ENCODE assay signal across 1 cellular context in genomic region chr1:109548321-109549267, GRCh38.
A peak's percentile ranks its signal among the peaks of the same experiment; 100 is the strongest.
TF ChIP-seq lines count a peak whose summit lies in the region.

Gene GNAI3 (plus strand): TSS chr1:109548615. CDS start chr1:109548721, 106 bp downstream.

TF ChIP-seq in HepG2, 621 proteins besides CTCF, POLR2A, EP300 and RAD21 (continued from another document and continues in another):
- TF ChIP-seq KLF15 (CRISPR knock-in tag; IDR thresholded peaks at IDR 0.05; ENCODE audit: borderline replicate concordance), result no peak
- TF ChIP-seq, protein P1, sequence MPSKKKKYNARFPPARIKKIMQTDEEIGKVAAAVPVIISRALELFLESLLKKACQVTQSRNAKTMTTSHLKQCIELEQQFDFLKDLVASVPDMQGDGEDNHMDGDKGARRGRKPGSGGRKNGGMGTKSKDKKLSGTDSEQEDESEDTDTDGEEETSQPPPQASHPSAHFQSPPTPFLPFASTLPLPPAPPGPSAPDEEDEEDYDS (CRISPR knock-in tag; IDR thresholded peaks at IDR 0.05), result peak; percentile 97
- TF ChIP-seq, protein P2, sequence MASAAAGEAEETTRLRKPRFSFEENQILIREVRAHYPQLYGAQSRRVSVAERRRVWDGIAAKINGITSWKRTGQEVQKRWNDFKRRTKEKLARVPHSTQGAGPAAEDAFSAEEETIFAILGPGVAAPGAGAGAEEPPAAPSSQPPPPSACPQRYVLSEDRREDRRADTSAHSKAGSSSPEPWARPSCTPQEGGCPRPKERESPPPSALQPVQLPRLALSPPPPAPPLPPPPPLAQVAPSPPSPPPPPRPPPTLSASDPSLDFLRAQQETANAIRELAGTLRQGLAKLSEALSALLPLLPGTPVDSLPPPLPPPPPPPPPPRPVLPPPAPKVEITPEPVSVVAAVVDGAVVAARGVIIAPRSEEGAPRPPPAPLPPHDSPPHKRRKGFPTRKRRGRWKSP (CRISPR knock-in tag; IDR thresholded peaks at IDR 0.05), result peak; percentile 69; the same call in 1 of the 2 replicates
- peak; percentile 44; the same call in 1 of the 2 replicates for TF ChIP-seq HES4 (CRISPR knock-in tag; IDR thresholded peaks at IDR 0.05; ENCODE audit: borderline replicate concordance)
- TF ChIP-seq ISX (CRISPR knock-in tag; conservative IDR thresholded peaks at IDR 0.05), result no peak
- no peak for TF ChIP-seq KLF13 (CRISPR knock-in tag; IDR thresholded peaks at IDR 0.05)
- TF ChIP-seq ZBTB7A (CRISPR knock-in tag; IDR thresholded peaks at IDR 0.05), result peak; percentile 40; the same call in 1 of the 2 replicates
- TF ChIP-seq FOSL1 (CRISPR knock-in tag; IDR thresholded peaks at IDR 0.05; ENCODE audit: borderline replicate concordance), result no peak
- peak; percentile 95 for TF ChIP-seq KAT8 (CRISPR knock-in tag; IDR thresholded peaks at IDR 0.05)
- no peak for TF ChIP-seq ZNF552 (CRISPR knock-in tag; IDR thresholded peaks at IDR 0.05; ENCODE audit: borderline replicate concordance)
- TF ChIP-seq POLR2AphosphoS2 (IDR thresholded peaks at IDR 0.05; ENCODE audit: low read depth, low read length), result no peak; the same call in 1 of the 2 replicates
- no peak for TF ChIP-seq PLSCR1 (CRISPR knock-in tag; IDR thresholded peaks at IDR 0.05; ENCODE audit: borderline replicate concordance)
- no peak for TF ChIP-seq ZBTB44 (CRISPR knock-in tag; IDR thresholded peaks at IDR 0.05)
- no peak for TF ChIP-seq CHD4 (IDR thresholded peaks at IDR 0.05; ENCODE audit: borderline replicate concordance, low read length)
- no peak; the same call in 1 of the 2 replicates for TF ChIP-seq ZHX2 (IDR thresholded peaks at IDR 0.05; ENCODE audit: low read depth)
- no peak for TF ChIP-seq ZHX2 (CRISPR knock-in tag; IDR thresholded peaks at IDR 0.05; ENCODE audit: borderline replicate concordance)
- peak; percentile 45; the same call in 1 of the 2 replicates for TF ChIP-seq RARA (CRISPR knock-in tag; IDR thresholded peaks at IDR 0.05)
- TF ChIP-seq TCF12 (IDR thresholded peaks at IDR 0.05), result no peak
- TF ChIP-seq TCF12 (CRISPR knock-in tag; IDR thresholded peaks at IDR 0.05), result no peak
- no peak for TF ChIP-seq HOXA7 (CRISPR knock-in tag; IDR thresholded peaks at IDR 0.05)
- TF ChIP-seq FOXC1 (CRISPR knock-in tag; IDR thresholded peaks at IDR 0.05; ENCODE audit: borderline replicate concordance), result peak; percentile 37; the same call in 1 of the 2 replicates
- peak; percentile 74; the same call in 1 of the 2 replicates for TF ChIP-seq UBTF (CRISPR knock-in tag; IDR thresholded peaks at IDR 0.05)
- no peak for TF ChIP-seq HOMEZ (CRISPR knock-in tag; IDR thresholded peaks at IDR 0.05; ENCODE audit: low read depth)
- TF ChIP-seq PHF5A (CRISPR knock-in tag; IDR thresholded peaks at IDR 0.05; ENCODE audit: low read depth, unreplicated experiment), result no peak
- TF ChIP-seq, protein P3, sequence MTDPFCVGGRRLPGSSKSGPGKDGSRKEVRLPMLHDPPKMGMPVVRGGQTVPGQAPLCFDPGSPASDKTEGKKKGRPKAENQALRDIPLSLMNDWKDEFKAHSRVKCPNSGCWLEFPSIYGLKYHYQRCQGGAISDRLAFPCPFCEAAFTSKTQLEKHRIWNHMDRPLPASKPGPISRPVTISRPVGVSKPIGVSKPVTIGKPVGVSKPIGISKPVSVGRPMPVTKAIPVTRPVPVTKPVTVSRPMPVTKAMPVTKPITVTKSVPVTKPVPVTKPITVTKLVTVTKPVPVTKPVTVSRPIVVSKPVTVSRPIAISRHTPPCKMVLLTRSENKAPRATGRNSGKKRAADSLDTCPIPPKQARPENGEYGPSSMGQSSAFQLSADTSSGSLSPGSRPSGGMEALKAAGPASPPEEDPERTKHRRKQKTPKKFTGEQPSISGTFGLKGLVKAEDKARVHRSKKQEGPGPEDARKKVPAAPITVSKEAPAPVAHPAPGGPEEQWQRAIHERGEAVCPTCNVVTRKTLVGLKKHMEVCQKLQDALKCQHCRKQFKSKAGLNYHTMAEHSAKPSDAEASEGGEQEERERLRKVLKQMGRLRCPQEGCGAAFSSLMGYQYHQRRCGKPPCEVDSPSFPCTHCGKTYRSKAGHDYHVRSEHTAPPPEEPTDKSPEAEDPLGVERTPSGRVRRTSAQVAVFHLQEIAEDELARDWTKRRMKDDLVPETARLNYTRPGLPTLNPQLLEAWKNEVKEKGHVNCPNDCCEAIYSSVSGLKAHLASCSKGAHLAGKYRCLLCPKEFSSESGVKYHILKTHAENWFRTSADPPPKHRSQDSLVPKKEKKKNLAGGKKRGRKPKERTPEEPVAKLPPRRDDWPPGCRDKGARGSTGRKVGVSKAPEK (CRISPR knock-in tag; IDR thresholded peaks at IDR 0.05; ENCODE audit: borderline replicate concordance), result no peak
- TF ChIP-seq CENPX (CRISPR knock-in tag; IDR thresholded peaks at IDR 0.05), result no peak
- TF ChIP-seq, protein P4, sequence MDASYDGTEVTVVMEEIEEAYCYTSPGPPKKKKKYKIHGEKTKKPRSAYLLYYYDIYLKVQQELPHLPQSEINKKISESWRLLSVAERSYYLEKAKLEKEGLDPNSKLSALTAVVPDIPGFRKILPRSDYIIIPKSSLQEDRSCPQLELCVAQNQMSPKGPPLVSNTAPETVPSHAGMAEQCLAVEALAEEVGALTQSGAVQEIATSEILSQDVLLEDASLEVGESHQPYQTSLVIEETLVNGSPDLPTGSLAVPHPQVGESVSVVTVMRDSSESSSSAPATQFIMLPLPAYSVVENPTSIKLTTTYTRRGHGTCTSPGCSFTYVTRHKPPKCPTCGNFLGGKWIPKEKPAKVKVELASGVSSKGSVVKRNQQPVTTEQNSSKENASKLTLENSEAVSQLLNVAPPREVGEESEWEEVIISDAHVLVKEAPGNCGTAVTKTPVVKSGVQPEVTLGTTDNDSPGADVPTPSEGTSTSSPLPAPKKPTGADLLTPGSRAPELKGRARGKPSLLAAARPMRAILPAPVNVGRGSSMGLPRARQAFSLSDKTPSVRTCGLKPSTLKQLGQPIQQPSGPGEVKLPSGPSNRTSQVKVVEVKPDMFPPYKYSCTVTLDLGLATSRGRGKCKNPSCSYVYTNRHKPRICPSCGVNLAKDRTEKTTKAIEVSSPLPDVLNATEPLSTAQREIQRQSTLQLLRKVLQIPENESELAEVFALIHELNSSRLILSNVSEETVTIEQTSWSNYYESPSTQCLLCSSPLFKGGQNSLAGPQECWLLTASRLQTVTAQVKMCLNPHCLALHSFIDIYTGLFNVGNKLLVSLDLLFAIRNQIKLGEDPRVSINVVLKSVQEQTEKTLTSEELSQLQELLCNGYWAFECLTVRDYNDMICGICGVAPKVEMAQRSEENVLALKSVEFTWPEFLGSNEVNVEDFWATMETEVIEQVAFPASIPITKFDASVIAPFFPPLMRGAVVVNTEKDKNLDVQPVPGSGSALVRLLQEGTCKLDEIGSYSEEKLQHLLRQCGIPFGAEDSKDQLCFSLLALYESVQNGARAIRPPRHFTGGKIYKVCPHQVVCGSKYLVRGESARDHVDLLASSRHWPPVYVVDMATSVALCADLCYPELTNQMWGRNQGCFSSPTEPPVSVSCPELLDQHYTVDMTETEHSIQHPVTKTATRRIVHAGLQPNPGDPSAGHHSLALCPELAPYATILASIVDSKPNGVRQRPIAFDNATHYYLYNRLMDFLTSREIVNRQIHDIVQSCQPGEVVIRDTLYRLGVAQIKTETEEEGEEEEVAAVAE (CRISPR knock-in tag; IDR thresholded peaks at IDR 0.05; ENCODE audit: borderline replicate concordance), result 0 out of 2 replicates have a peak, but pooled peaks have one; percentile 29
- TF ChIP-seq MXD3 (CRISPR knock-in tag; IDR thresholded peaks at IDR 0.05), result peak; percentile 56; the same call in 1 of the 2 replicates
- TF ChIP-seq KDM4B (CRISPR knock-in tag; IDR thresholded peaks at IDR 0.05), result no peak
- peak; percentile 92 for TF ChIP-seq RBFOX2 (IDR thresholded peaks at IDR 0.05; ENCODE audit: low read depth, low read length)
- TF ChIP-seq HMG20A (CRISPR knock-in tag; IDR thresholded peaks at IDR 0.05; ENCODE audit: borderline replicate concordance), result no peak
- TF ChIP-seq ZNF383 (CRISPR knock-in tag; IDR thresholded peaks at IDR 0.05; ENCODE audit: borderline replicate concordance), result no peak
- TF ChIP-seq ZNF543 (CRISPR knock-in tag; IDR thresholded peaks at IDR 0.05), result 0 out of 2 replicates have a peak, but pooled peaks have one; percentile 50
- no peak for TF ChIP-seq ZMYM3 (CRISPR knock-in tag; IDR thresholded peaks at IDR 0.05)
- peak; percentile 67 for TF ChIP-seq SP4 (CRISPR knock-in tag; IDR thresholded peaks at IDR 0.05)
